ENCODE assay signal across 8 cellular contexts in the genomic region with DNA sequence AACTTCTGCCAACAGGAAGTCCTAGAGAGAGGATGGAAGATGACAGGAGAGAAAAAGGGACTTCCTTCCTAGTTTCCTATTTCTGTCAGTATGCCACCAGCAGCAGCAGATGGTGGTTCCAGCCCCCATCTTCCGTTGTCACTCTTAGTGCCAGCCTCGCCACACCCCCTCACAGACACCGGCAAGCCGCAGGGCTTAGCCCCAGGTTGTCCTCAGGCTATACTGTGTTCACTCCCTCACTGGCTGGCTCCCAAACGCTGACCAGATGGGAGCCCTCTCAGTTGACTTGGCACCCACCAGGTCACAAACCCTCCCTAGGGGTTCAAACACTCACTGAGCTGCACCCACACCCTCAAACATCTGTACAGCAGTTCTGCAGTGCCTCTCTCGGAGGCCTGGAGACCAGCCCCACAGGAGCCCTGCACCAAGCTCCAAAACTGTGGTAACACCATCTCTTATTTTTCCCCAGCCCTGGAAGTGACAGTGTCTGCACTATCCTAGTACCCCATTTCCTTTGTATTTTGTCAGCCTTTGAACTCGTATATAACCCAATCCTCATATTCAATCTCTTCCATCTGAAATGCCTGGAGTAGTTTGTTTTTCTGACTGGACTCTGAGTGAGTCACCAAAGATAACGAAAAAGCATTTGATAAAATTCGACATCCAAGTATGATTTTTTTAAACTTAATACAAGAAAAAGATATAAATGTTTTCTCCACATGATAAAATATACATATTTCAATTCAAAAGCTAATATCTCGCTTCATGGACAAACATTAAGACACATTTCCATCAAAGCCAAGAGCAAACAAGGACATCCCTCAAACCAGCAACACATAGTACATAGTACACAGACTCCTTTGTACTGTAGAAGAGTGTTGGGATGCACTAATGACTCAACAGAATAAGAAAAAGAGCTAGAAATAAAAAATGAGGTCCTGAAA. TPM values are rescaled to one million over a fixed set of nuclear protein-coding genes. Genes with fewer than 3 reads are reported as not detected.
DNase-seq lines count a peak whose midpoint lies in the region; ATAC-seq, FAIRE-seq and TF ChIP-seq lines count a peak whose summit lies in the region.

No MANE protein-coding gene starts in this region.

- no peak for FAIRE-seq in D721Med (lab: Jason Lieb, UNC)

- peak overlapping the region; percentile 16 for H3K4me3 Mint-ChIP-seq in activated naive CD8-positive, alpha-beta T cell treated with anti-CD3 and anti-CD28 coated beads, Interleukin-2, amount 10 ng/mL, durations not matched to agents 7 days and 5 days

- H3K9me3 ChIP-seq in hepatocyte (ENCODE audit: low read depth) = no peaks in the 10 kb centered on the region
- peaks cover 0 to under 1% (median 0%) of the 10 kb centered on the region in 4 donors for H3K9me3 ChIP-seq in tibial nerve

- no peak overlapping the region for H3K4me2 ChIP-seq in hepatocyte

- H3K79me2 ChIP-seq in hepatocyte = peaks cover 99% of the 10 kb centered on the region

- DNase-seq in activated gamma-delta T cell treated with Interleukin-2 at 50 U/mL for 16 hours (peak; percentile 14), activated gamma-delta T cell (lab: John Stamatoyannopoulos, UW) (no peak), hepatocyte (ENCODE audit: low spot score) (no peak), tibial nerve (ENCODE audit: low spot score in 2 of 2) (no peak), COR-L47 (lab: John Stamatoyannopoulos, UW) (no peak), COLO668 (lab: John Stamatoyannopoulos, UW; ENCODE audit: unreplicated experiment) (no peak), D721Med (ENCODE audit: insufficient read length, low spot score) (no peak)
- peak; percentile 31 for DNase-seq in activated naive CD8-positive, alpha-beta T cell treated with anti-CD3 and anti-CD28 coated beads, Interleukin-2, amount 10 ng/mL, durations not matched to agents 7 days and 5 days

- peaks cover 17% of the 10 kb centered on the region for H4K20me1 ChIP-seq in hepatocyte (ENCODE audit: insufficient read depth, poor library complexity, severe bottlenecking)

- no peaks in the 10 kb centered on the region for H3K27me3 ChIP-seq in hepatocyte
- H3K27me3 ChIP-seq in tibial nerve = no peaks in the 10 kb centered on the region

- H3K27ac Mint-ChIP-seq in activated naive CD8-positive, alpha-beta T cell treated with anti-CD3 and anti-CD28 coated beads, Interleukin-2, amount 10 ng/mL, durations not matched to agents 7 days and 5 days = no peak overlapping the region

- WGBS in hepatocyte (ENCODE audit: low lambda C conversion rate, missing lambda C conversion rate) = 72% methylated on average over 10 of the region's 10 CpGs
- WGBS in tibial nerve, 2 donors = 37 to 44% methylated on average over 10 of the region's 10 CpGs

- ATAC-seq in activated naive CD8-positive, alpha-beta T cell treated with anti-CD3 and anti-CD28 coated beads, Interleukin-2, amount 10 ng/mL, durations not matched to agents 7 days and 5 days (ENCODE audit: low read depth) = peak; percentile 70

- POLR2A ChIA-PET in activated naive CD8-positive, alpha-beta T cell treated with anti-CD3 and anti-CD28 coated beads, Interleukin-2, amount 10 ng/mL, durations not matched to agents 7 days and 5 days (lab: Charles Lee) = interaction anchor here (0.6 to 0.7 kb wide), 2 partner anchors 33 to 252 kb away, joined by 3 read pairs; no protein-coding TSS in a partner anchor

- no peak overlapping the region for H2AFZ ChIP-seq in hepatocyte

- TF ChIP-seq CTCF in hepatocyte (IDR thresholded peaks at IDR 0.05; ENCODE audit: poor library complexity) (no peak), tibial nerve (IDR thresholded peaks at IDR 0.05) (no peak), D721Med (IDR thresholded peaks at IDR 0.05; ENCODE audit: insufficient read depth, missing control alignments) (no peak)

- H3K9me2 ChIP-seq in hepatocyte (replicated peaks; ENCODE audit: insufficient read depth) = no peaks in the 10 kb centered on the region

- H3K9me3 Mint-ChIP-seq in activated naive CD8-positive, alpha-beta T cell treated with anti-CD3 and anti-CD28 coated beads, Interleukin-2, amount 10 ng/mL, durations not matched to agents 7 days and 5 days = peaks cover 3% of the 10 kb centered on the region

- H3K36me3 ChIP-seq in hepatocyte (replicated peaks; ENCODE audit: insufficient read depth, low read depth) (no peaks in the 10 kb centered on the region), tibial nerve (peaks cover 0 to 8% (median 0%) of the 10 kb centered on the region in 3 donors)

- peak overlapping the region; percentile 31 for H3K27ac ChIP-seq in hepatocyte
- peak overlapping the region; percentile 8 to 87 (median 66) for H3K27ac ChIP-seq in tibial nerve

- peak in 1 of 2 donors; percentile 18 for TF ChIP-seq EP300 in tibial nerve (IDR thresholded peaks at IDR 0.05)

- H3K36me3 Mint-ChIP-seq in activated naive CD8-positive, alpha-beta T cell treated with anti-CD3 and anti-CD28 coated beads, Interleukin-2, amount 10 ng/mL, durations not matched to agents 7 days and 5 days = peaks cover 3% of the 10 kb centered on the region

- H3K4me3 ChIP-seq in hepatocyte (no peak overlapping the region), tibial nerve (no peak overlapping the region)

- no peaks in the 10 kb centered on the region for H3K27me3 Mint-ChIP-seq in activated naive CD8-positive, alpha-beta T cell treated with anti-CD3 and anti-CD28 coated beads, Interleukin-2, amount 10 ng/mL, durations not matched to agents 7 days and 5 days

- peaks cover 38% of the 10 kb centered on the region for H3K4me1 Mint-ChIP-seq in activated naive CD8-positive, alpha-beta T cell treated with anti-CD3 and anti-CD28 coated beads, Interleukin-2, amount 10 ng/mL, durations not matched to agents 7 days and 5 days

- peaks cover 17% of the 10 kb centered on the region for H3K4me1 ChIP-seq in hepatocyte (ENCODE audit: insufficient read depth)
- H3K4me1 ChIP-seq in tibial nerve = peaks cover 0 to 74% (median 50%) of the 10 kb centered on the region in 4 donors

- TF ChIP-seq POLR2A in tibial nerve (IDR thresholded peaks at IDR 0.05) = no peak

RNA-seq across cellular contexts. Expression of gene SMURF1, which starts 34.5 kb away (rescaled TPM):
- 10 to 100 TPM; 15.1 to 16.2 TPM for total RNA-seq in activated naive CD8-positive, alpha-beta T cell treated with anti-CD3 and anti-CD28 coated beads, Interleukin-2, amount 10 ng/mL, durations not matched to agents 7 days and 5 days
- 20.2 and 21.7 TPM in 2 replicates for total RNA-seq in hepatocyte
- polyA plus RNA-seq in hepatocyte = 12.4 and 13.4 TPM in 2 replicates
- 10 to 100 TPM; 28.2 to 35.4 (median 31.1) TPM for total RNA-seq in tibial nerve

Comparison
In these comparisons a context has a peak if more than half of its experiments do, and no peak if none do; other contexts are left out.
1. DNase-seq: peak in activated gamma-delta T cell treated with Interleukin-2 at 50 U/mL for 16 hours (single experiment) and activated naive CD8-positive, alpha-beta T cell treated with anti-CD3 and anti-CD28 coated beads, Interleukin-2, amount 10 ng/mL, durations not matched to agents 7 days and 5 days (single experiment); none in activated gamma-delta T cell (single experiment), hepatocyte (single experiment), tibial nerve (0 of 2), COR-L47 (single experiment), COLO668 (single experiment) and D721Med (single experiment).